In the genomic region with DNA sequence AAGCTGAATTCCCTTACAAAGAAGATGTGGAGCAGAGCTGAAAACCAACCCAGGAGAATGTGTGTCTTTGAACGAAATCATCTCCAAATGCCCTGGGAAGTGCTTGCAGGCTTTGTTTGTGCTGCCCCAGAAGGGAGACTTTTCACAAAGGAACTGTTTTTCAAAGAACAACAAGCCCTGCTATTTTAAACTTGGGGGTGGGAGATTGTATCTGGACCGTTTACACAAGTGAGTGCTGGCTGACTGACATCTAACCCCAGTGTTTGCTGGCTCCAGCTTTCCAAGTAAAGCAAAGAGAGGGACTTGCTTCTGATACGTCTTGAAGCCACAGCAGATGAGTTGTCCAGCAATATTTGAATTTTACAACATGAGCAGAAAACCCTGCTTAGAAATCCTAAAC, we compare ENCODE assay signal across 12 cellular contexts. TPM values are rescaled to one million over a fixed set of nuclear protein-coding genes. Genes with fewer than 3 reads are reported as not detected.
A peak's percentile ranks its signal among the peaks of the same experiment; 100 is the strongest.
DNase-seq lines count a peak whose midpoint lies in the region; TF ChIP-seq lines count a peak whose summit lies in the region.
"Had no signal": no experiment of that assay in that cellular context is flagged by ENCODE, and none has a peak within 500 bp of the region (broad histone marks: within the 10 kb centered on the region; RNA-seq: fewer than 3 reads in every experiment).

No MANE protein-coding gene starts in this region.

- H3K27ac ChIP-seq in iPS-18a (ENCODE audit: low read length), result no peak overlapping the region
- no peak overlapping the region for H3K27ac ChIP-seq in Karpas-422 (ENCODE audit: low read length)
- H3K27ac ChIP-seq: suprapubic skin had no signal

- H3K4me3 ChIP-seq in GM12865 (ENCODE audit: low read depth, low read length), result peak overlapping the region; percentile 42
- peak overlapping the region; percentile 89 for H3K4me3 ChIP-seq in adipocyte (ENCODE audit: low read length)
- H3K4me3 ChIP-seq in iPS-18a (ENCODE audit: low read length), result peak overlapping the region; percentile 78
- H3K4me3 ChIP-seq in retinal pigment epithelial cell (ENCODE audit: low read length), result peak overlapping the region; percentile 57
- no peak overlapping the region for H3K4me3 ChIP-seq in HAP-1
- no peak overlapping the region for H3K4me3 ChIP-seq in Karpas-422 (ENCODE audit: low read length)

- H4K20me1 ChIP-seq in Karpas-422 (ENCODE audit: insufficient read depth, low read depth, low read length), result no peaks in the 10 kb centered on the region

- no peaks in the 10 kb centered on the region for H3K79me2 ChIP-seq in Karpas-422 (ENCODE audit: low read length)

- no peak overlapping the region for H2AFZ ChIP-seq in Karpas-422 (ENCODE audit: low read length)

- TF ChIP-seq CTCF in GM12865 (IDR thresholded peaks at IDR 0.05; ENCODE audit: insufficient read depth, low read depth, low read length, missing control alignments) (no peak), retinal pigment epithelial cell (conservative IDR thresholded peaks at IDR 0.05; ENCODE audit: low read depth, low read length) (no peak)

- H3K36me3 ChIP-seq in adipocyte (ENCODE audit: control insufficient read depth, insufficient read depth, low read length, severe bottlenecking) (no peaks in the 10 kb centered on the region), iPS-18a (ENCODE audit: control insufficient read depth, low read depth, low read length) (no peaks in the 10 kb centered on the region), HAP-1 (replicated peaks) (no peaks in the 10 kb centered on the region), Karpas-422 (ENCODE audit: insufficient read depth, low read length) (no peaks in the 10 kb centered on the region)
- H3K36me3 ChIP-seq: suprapubic skin had no signal

- DNase-seq in GM12865 (ENCODE audit: low read depth), result no peak
- peak; percentile 56 for DNase-seq in adipocyte (ENCODE audit: low read depth)
- DNase-seq in retinal pigment epithelial cell (ENCODE audit: low read depth), result no peak
- no peak for DNase-seq in NCI-H446 (lab: John Stamatoyannopoulos, UW)
- DNase-seq in HAP-1 (ENCODE audit: low spot score in 2 of 2), result no peak
- DNase-seq in Karpas-422, result no peak
- DNase-seq in NCI-H146 treated with DMSO at 0.1 percent for 48 hours (lab: John Stamatoyannopoulos, UW; ENCODE audit: unreplicated experiment), result no peak
- DNase-seq: NCI-H524 treated with DMSO at 0.1 percent for 48 hours; stimulated activated CD4-positive, alpha-beta T cell treated with anti-CD3 and anti-CD28 coated beads, Interleukin-4, amount 100 ng/mL, for 1 hour had no signal

- H3K9me2 ChIP-seq in Karpas-422 (replicated peaks; ENCODE audit: insufficient read depth, low read length), result no peaks in the 10 kb centered on the region

- no peak overlapping the region for H3K4me2 ChIP-seq in Karpas-422 (ENCODE audit: low read depth, low read length, poor library complexity, severe bottlenecking)

- in situ Hi-C loops in HAP-1 (cut with MboI; ENCODE audit: low sequenced_read_pairs), result no loop called here

- H3K9ac ChIP-seq in adipocyte (ENCODE audit: low read length) (peak overlapping the region; percentile 89), iPS-18a (ENCODE audit: low read length) (no peak overlapping the region), Karpas-422 (ENCODE audit: low read length) (no peak overlapping the region)

- peaks cover 76% of the 10 kb centered on the region for H3K4me1 ChIP-seq in adipocyte (ENCODE audit: control insufficient read depth, insufficient read depth, low read length)
- H3K4me1 ChIP-seq in iPS-18a (ENCODE audit: control insufficient read depth, low read depth, low read length), result peaks cover 28% of the 10 kb centered on the region
- H3K4me1 ChIP-seq in HAP-1, result no peaks in the 10 kb centered on the region; the same call in 1 of the 2 replicates
- H3K4me1 ChIP-seq in Karpas-422 (ENCODE audit: low read length), result no peaks in the 10 kb centered on the region

- no peaks in the 10 kb centered on the region for H3K27me3 ChIP-seq in adipocyte (replicated peaks; ENCODE audit: control insufficient read depth, insufficient read depth, low read length)
- H3K27me3 ChIP-seq in iPS-18a (ENCODE audit: control insufficient read depth, insufficient read depth, low read length), result peaks cover 8% of the 10 kb centered on the region
- no peaks in the 10 kb centered on the region for H3K27me3 ChIP-seq in HAP-1 (ENCODE audit: low read depth)
- no peaks in the 10 kb centered on the region for H3K27me3 ChIP-seq in Karpas-422 (ENCODE audit: low read length)

- no peaks in the 10 kb centered on the region for H3K9me3 ChIP-seq in adipocyte (ENCODE audit: control insufficient read depth, low read length)
- no peaks in the 10 kb centered on the region for H3K9me3 ChIP-seq in iPS-18a (ENCODE audit: control insufficient read depth, low read depth, low read length)
- no peaks in the 10 kb centered on the region for H3K9me3 ChIP-seq in HAP-1
- H3K9me3 ChIP-seq in Karpas-422 (ENCODE audit: low read length), result no peaks in the 10 kb centered on the region
- H3K9me3 ChIP-seq: suprapubic skin had no signal

RNA-seq across cellular contexts. Expression of a gene that starts 1.6 kb away (rescaled TPM):
- not detected in 2 replicates for total RNA-seq in Karpas-422 (2014; rRNA removed; shearing (Covaris generic); ENCODE audit: low replicate concordance)

RNA-seq across cellular contexts. Expression of a gene that starts 46.0 kb away (rescaled TPM):
- total RNA-seq in Karpas-422 (2014; rRNA removed; shearing (Covaris generic); ENCODE audit: low replicate concordance), result not detected in 2 replicates
- total RNA-seq: mononuclear cell, suprapubic skin had no signal

Comparison
In these comparisons a context has a peak if more than half of its experiments do, and no peak if none do; other contexts are left out.
1. H3K4me3 ChIP-seq: peak in GM12865 (single experiment), adipocyte (single experiment), iPS-18a (single experiment) and retinal pigment epithelial cell (single experiment); none in HAP-1 (single experiment) and Karpas-422 (single experiment).